8 cellular contexts compared by ENCODE assay signal in genomic region chr20:62668441-62669027, GRCh38. TPM values are rescaled to one million over a fixed set of nuclear protein-coding genes. Genes with fewer than 3 reads are reported as not detected.
DNase-seq lines count a peak whose midpoint lies in the region; ATAC-seq and TF ChIP-seq lines count a peak whose summit lies in the region.

No MANE protein-coding gene starts in this region.

- peak; percentile 35 for DNase-seq in CMK (ENCODE audit: low read depth)
- DNase-seq in HFF-Myc (ENCODE audit: extremely low read depth, low read depth) = peak; percentile 68
- peak; percentile 6 for DNase-seq in NCI-H748 treated with DMSO at 0.1 percent for 48 hours (lab: John Stamatoyannopoulos, UW)
- peak; percentile 27 for DNase-seq in activated effector memory CD4-positive, alpha-beta T cell treated with Interleukin-2 at 50 U/mL for 16 hours
- peak; percentile 79 for DNase-seq in foreskin melanocyte
- DNase-seq in omental fat pad (ENCODE audit: low spot score) = no peak

- ATAC-seq in omental fat pad (ENCODE audit: low FRiP score) = peak; percentile 25
- ATAC-seq in GM21526 (IDR thresholded peaks at IDR 0.05; ENCODE audit: low FRiP score, unreplicated experiment) = no peak
- no peak for ATAC-seq in GM21447 (IDR thresholded peaks at IDR 0.05; ENCODE audit: unreplicated experiment)

- H3K4me3 ChIP-seq in HFF-Myc (replicated peaks; ENCODE audit: low read depth, low read length) = no peak overlapping the region

- peak; percentile 89 for TF ChIP-seq CTCF in HFF-Myc (IDR thresholded peaks at IDR 0.05; ENCODE audit: low read depth, low read length, missing control alignments)
- TF ChIP-seq CTCF in omental fat pad (IDR thresholded peaks at IDR 0.05) = peak in 1 of 3 donors; percentile 76

RNA-seq across cellular contexts. Expression of gene SLCO4A1, which starts 26.2 kb away (rescaled TPM):
- total RNA-seq in omental fat pad = 10 to 100 TPM; 26.1 to 67.4 (median 55.6) TPM

RNA-seq across cellular contexts. Expression of gene NTSR1, which starts 40.1 kb away (rescaled TPM):
- under 1 TPM in 2 of 4 donors, not detected in 2; 0.24 to 0.25 TPM for total RNA-seq in omental fat pad
